Comparison of ENCODE assay signal across 1 cellular context in genomic region chr17:41735744-41736143, GRCh38.
TF ChIP-seq lines count a peak whose summit lies in the region.

No MANE protein-coding gene starts in this region.

TF ChIP-seq in GM23338, 12 proteins besides CTCF, POLR2A, EP300 and RAD21 (continued from another document):
- no peak for TF ChIP-seq ZNF462 (CRISPR knock-in tag; IDR thresholded peaks at IDR 0.05)
- no peak for TF ChIP-seq ZNF331 (CRISPR knock-in tag; IDR thresholded peaks at IDR 0.05; ENCODE audit: low read depth)
- TF ChIP-seq ETS1 (IDR thresholded peaks at IDR 0.05): no peak
- no peak for TF ChIP-seq REST (IDR thresholded peaks at IDR 0.05; ENCODE audit: unreplicated experiment)
- no peak for TF ChIP-seq EZH2 (IDR thresholded peaks at IDR 0.05; ENCODE audit: low read depth, unreplicated experiment)
- no peak for TF ChIP-seq NANOG (IDR thresholded peaks at IDR 0.05; ENCODE audit: borderline replicate concordance)
- TF ChIP-seq POLR2AphosphoS5 (IDR thresholded peaks at IDR 0.05; ENCODE audit: low read depth): no peak
- no peak for TF ChIP-seq JUNB (IDR thresholded peaks at IDR 0.05; ENCODE audit: unreplicated experiment)
- TF ChIP-seq CREB1 (CRISPR knock-in tag; IDR thresholded peaks at IDR 0.05; ENCODE audit: low read depth): no peak
